ENCODE assay signal across 8 cellular contexts in the genomic region with DNA sequence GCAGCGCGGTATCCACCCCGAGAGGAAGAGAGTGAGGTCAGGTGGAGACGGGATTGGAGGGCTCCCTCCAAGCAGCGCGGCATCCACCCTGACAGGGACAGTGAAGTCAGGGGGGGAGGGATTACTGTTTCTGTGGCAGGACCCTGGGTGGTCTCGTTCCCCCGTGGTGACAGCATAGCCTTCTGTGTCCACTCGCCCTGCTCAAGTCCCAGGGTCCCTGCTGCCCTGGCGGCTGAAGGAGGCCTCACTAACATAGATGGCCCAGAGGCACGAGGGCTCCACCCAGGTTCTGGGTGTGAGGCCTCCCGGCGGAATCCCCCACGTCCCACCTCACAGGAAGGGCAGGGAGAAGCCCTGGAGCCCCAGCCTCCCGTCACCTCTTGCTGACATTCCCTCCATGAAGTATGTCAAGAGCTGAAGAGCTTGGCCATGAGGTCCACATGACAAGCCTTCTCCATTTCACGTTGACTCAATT.
"Had no signal": no experiment of that assay in that cellular context is flagged by ENCODE, and none has a peak within 500 bp of the region (broad histone marks: within the 10 kb centered on the region; RNA-seq: fewer than 3 reads in every experiment).

No MANE protein-coding gene starts in this region.

- H3K4me3 ChIP-seq: GM23248, K562 had no signal

- H3K27ac ChIP-seq: GM23248 had no signal

- FAIRE-seq: H1, H54, HTR-8/SVneo, K562 had no signal

- ATAC-seq: K562 had no signal

- DNase-seq: GM23248, H9, HCEC 1CT, IMR-90 had no signal

- H3K9ac ChIP-seq: GM23248 had no signal
